22 cellular contexts compared by ENCODE assay signal in genomic region chr3:154781595-154781994, GRCh38.
DNase-seq lines count a peak whose midpoint lies in the region; ATAC-seq and TF ChIP-seq lines count a peak whose summit lies in the region.
"Had no signal": no experiment of that assay in that cellular context is flagged by ENCODE, and none has a peak within 500 bp of the region (broad histone marks: within the 10 kb centered on the region; RNA-seq: fewer than 3 reads in every experiment).

No MANE protein-coding gene starts in this region.

- H3K36me3 ChIP-seq in GM23338 (ENCODE audit: insufficient read depth) (no peaks in the 10 kb centered on the region), SK-N-SH (replicated peaks in 1 of 2; ENCODE audit: control insufficient read depth in 1 of 2, insufficient read depth in 2 of 2, low read length in 1 of 2) (no peaks in the 10 kb centered on the region), colonic mucosa (no peaks in the 10 kb centered on the region)
- H3K36me3 ChIP-seq: MG63 had no signal

- H2AFZ ChIP-seq in GM23338: no peak overlapping the region
- no peak overlapping the region for H2AFZ ChIP-seq in SK-N-SH (ENCODE audit: low read depth)
- H2AFZ ChIP-seq: GM23248 had no signal

- no peaks in the 10 kb centered on the region for H3K27me3 ChIP-seq in GM23338 (ENCODE audit: insufficient read depth)
- no peaks in the 10 kb centered on the region for H3K27me3 ChIP-seq in SK-N-SH (ENCODE audit: insufficient read depth)
- H3K27me3 ChIP-seq in colonic mucosa: no peaks in the 10 kb centered on the region
- H3K27me3 ChIP-seq: MG63 had no signal

- DNase-seq in GM23338 (ENCODE audit: low spot score): peak; percentile 20
- no peak for DNase-seq in SK-N-SH
- no peak for DNase-seq in epithelial cell of proximal tubule (ENCODE audit: low read depth)
- DNase-seq in retinal pigment epithelial cell (ENCODE audit: low read depth): no peak
- DNase-seq in colonic mucosa: no peak
- no peak for DNase-seq in NCI-H187 (lab: John Stamatoyannopoulos, UW)
- DNase-seq: ACHN; CD8-positive, alpha-beta memory T cell; DND-41; GF-D8; GM23248; HFFc6; Karpas-422; MG63; NCI-H1092 treated with DMSO at 0.1 percent for 48 hours; NCI-H187 treated with DMSO at 0.1 percent for 48 hours; NCI-H446 treated with DMSO at 0.1 percent for 48 hours; OCI-M1; SW 1271 had no signal

- H3K27ac ChIP-seq in GM23338 (ENCODE audit: low read depth): no peak overlapping the region
- peak overlapping the region in 1 of 2 experiments; percentile 62; a peak in 1 of 4 replicates for H3K27ac ChIP-seq in SK-N-SH (ENCODE audit: low read depth in 2 of 2, low read length in 1 of 2)
- H3K27ac ChIP-seq in colonic mucosa: no peak overlapping the region
- H3K27ac ChIP-seq: GM23248, RWPE1 had no signal

- H3K4me3 ChIP-seq in GM23338 (no peak overlapping the region), SK-N-SH (ENCODE audit: low read depth in 2 of 2, low read length in 1 of 2) (no peak overlapping the region), epithelial cell of proximal tubule (ENCODE audit: low read depth, low read length) (no peak overlapping the region), retinal pigment epithelial cell (ENCODE audit: low read length) (no peak overlapping the region), colonic mucosa (no peak overlapping the region)
- H3K4me3 ChIP-seq: GM23248, MG63 had no signal

- no peaks in the 10 kb centered on the region; the same call in 2 of the 3 replicates for H3K9me3 Mint-ChIP-seq in GM23338
- H3K9me3 Mint-ChIP-seq: HFFc6 had no signal

- H3K4me1 ChIP-seq in GM23338 (ENCODE audit: insufficient read depth) (peaks cover 6% of the 10 kb centered on the region; the same call in 1 of the 2 replicates), SK-N-SH (ENCODE audit: control insufficient read depth in 1 of 2, insufficient read depth in 2 of 2, low read depth in 1 of 2, low read length in 1 of 2) (0 out of 4 replicates have a peak, but pooled peaks cover 0 to under 1% of the 10 kb centered on the region in 2 experiments), colonic mucosa (no peaks in the 10 kb centered on the region)

- H3K9me3 ChIP-seq in SK-N-SH: no peaks in the 10 kb centered on the region
- H3K9me3 ChIP-seq in colonic mucosa: no peaks in the 10 kb centered on the region
- H3K9me3 ChIP-seq: MG63 had no signal

- H3K36me3 Mint-ChIP-seq in GM23338 (ENCODE audit: low read depth): no peaks in the 10 kb centered on the region
- H3K36me3 Mint-ChIP-seq: CD8-positive, alpha-beta memory T cell had no signal

- H3K9me2 ChIP-seq in GM23338 (ENCODE audit: insufficient read depth) (no peaks in the 10 kb centered on the region), SK-N-SH (no peaks in the 10 kb centered on the region)

- no peaks in the 10 kb centered on the region for H4K20me1 ChIP-seq in GM23338 (replicated peaks; ENCODE audit: insufficient read depth)
- no peaks in the 10 kb centered on the region for H4K20me1 ChIP-seq in SK-N-SH (ENCODE audit: insufficient read depth)

- no peak; a peak in 1 of 4 replicates for TF ChIP-seq EP300 in SK-N-SH (IDR thresholded peaks at IDR 0.05; ENCODE audit: borderline replicate concordance in 1 of 2, low read depth in 1 of 2, low read length in 1 of 2)

- no peaks in the 10 kb centered on the region for H3K79me2 ChIP-seq in GM23338 (replicated peaks; ENCODE audit: insufficient read depth)
- no peaks in the 10 kb centered on the region for H3K79me2 ChIP-seq in SK-N-SH (ENCODE audit: insufficient read depth)

- WGBS in SK-N-SH (ENCODE audit: low lambda C conversion rate): 26% methylated on average over 3 of the region's 3 CpGs

- no peak overlapping the region for H3K9ac ChIP-seq in SK-N-SH
- no peak overlapping the region for H3K9ac ChIP-seq in colonic mucosa (ENCODE audit: low read depth in 2 of 2, low read length in 2 of 2)
- H3K9ac ChIP-seq: GM23248 had no signal

- H3F3A ChIP-seq in GM23338 (replicated peaks; ENCODE audit: low read depth) (no peaks in the 10 kb centered on the region), SK-N-SH (replicated peaks; ENCODE audit: insufficient read depth) (peaks cover under 1% of the 10 kb centered on the region)

- no peak for TF ChIP-seq RAD21 in SK-N-SH (IDR thresholded peaks at IDR 0.05; ENCODE audit: low read length)

- H3K4me2 ChIP-seq in GM23338 (no peak overlapping the region), SK-N-SH (no peak overlapping the region)

- H3K4me1 Mint-ChIP-seq in GM23338: peaks cover 6% of the 10 kb centered on the region; the same call in 2 of the 3 replicates
- H3K4me1 Mint-ChIP-seq: B cell; CD8-positive, alpha-beta memory T cell had no signal

- TF ChIP-seq CTCF in GM23338 (conservative IDR thresholded peaks at IDR 0.05; ENCODE audit: low read depth in 2 of 2) (no peak), SK-N-SH (IDR thresholded peaks at IDR 0.05) (peak; percentile 42), epithelial cell of proximal tubule (conservative IDR thresholded peaks at IDR 0.05; ENCODE audit: low read depth, low read length) (peak; percentile 7), retinal pigment epithelial cell (conservative IDR thresholded peaks at IDR 0.05; ENCODE audit: low read depth, low read length) (peak; percentile 36), colonic mucosa (IDR thresholded peaks at IDR 0.05) (no peak)

- ATAC-seq in GM23338 (no peak), HG02852 (IDR thresholded peaks at IDR 0.05; ENCODE audit: unreplicated experiment) (no peak)

- CTCF ChIA-PET in SK-N-SH (lab: Yijun Ruan, JAX): no interaction called here

- intact Hi-C loops in colonic mucosa (cut with DNase I): no loop called here

- H3K27me3 Mint-ChIP-seq in GM23338 (ENCODE audit: insufficient read depth, low read depth, poor library complexity): no peaks in the 10 kb centered on the region
- H3K27me3 Mint-ChIP-seq: B cell had no signal

- no peak overlapping the region for H3K4me3 Mint-ChIP-seq in GM23338
- H3K4me3 Mint-ChIP-seq: B cell; CD8-positive, alpha-beta memory T cell; HFFc6 had no signal

- H3K27ac Mint-ChIP-seq in GM23338: no peak overlapping the region
- H3K27ac Mint-ChIP-seq: B cell; CD8-positive, alpha-beta memory T cell; HFFc6 had no signal

- POLR2A ChIA-PET in SK-N-SH (lab: Yijun Ruan, JAX): no interaction called here

TF ChIP-seq in SK-N-SH, 30 proteins besides CTCF, POLR2A, EP300 and RAD21:
- no peak for TF ChIP-seq EZH2phosphoT487 (IDR thresholded peaks at IDR 0.05; ENCODE audit: borderline replicate concordance, low read depth)
- no peak for TF ChIP-seq GATA2 (CRISPR knock-in tag; IDR thresholded peaks at IDR 0.05)
- peak; percentile 26; the same call in 1 of the 2 replicates for TF ChIP-seq TEAD4 (IDR thresholded peaks at IDR 0.05; ENCODE audit: borderline replicate concordance, insufficient read depth)
- TF ChIP-seq SMC3 (IDR thresholded peaks at IDR 0.05; ENCODE audit: low read depth, low read length): no peak
- TF ChIP-seq TCF12 (IDR thresholded peaks at IDR 0.05): peak; percentile 86; the same call in 1 of the 2 replicates
- TF ChIP-seq FOSL2 (IDR thresholded peaks at IDR 0.05; ENCODE audit: borderline replicate concordance, low read depth): no peak
- no peak for TF ChIP-seq RCOR1 (IDR thresholded peaks at IDR 0.05; ENCODE audit: low read length)
- TF ChIP-seq PBX3 (IDR thresholded peaks at IDR 0.05): no peak
- no peak for TF ChIP-seq REST (IDR thresholded peaks at IDR 0.05; ENCODE audit: low read depth, low read length)
- TF ChIP-seq TAF1 (IDR thresholded peaks at IDR 0.05; ENCODE audit: borderline replicate concordance, low read depth, low read length): no peak
- 0 out of 2 replicates have a peak, but pooled peaks have one; percentile 22 for TF ChIP-seq FOXM1 (IDR thresholded peaks at IDR 0.05; ENCODE audit: low read depth)
- TF ChIP-seq POLR2AphosphoS5 (IDR thresholded peaks at IDR 0.05; ENCODE audit: low read depth, low read length): peak; percentile 59; the same call in 1 of the 2 replicates
- TF ChIP-seq JUND (IDR thresholded peaks at IDR 0.05): no peak

Comparison
In these comparisons a context has a peak if more than half of its experiments do, and no peak if none do; other contexts are left out.
1. CTCF ChIP-seq: peak in SK-N-SH (single experiment), epithelial cell of proximal tubule (single experiment) and retinal pigment epithelial cell (single experiment); none in GM23338 (0 of 2) and colonic mucosa (single experiment).